Comparison of ENCODE assay signal across 19 cellular contexts in the genomic region with DNA sequence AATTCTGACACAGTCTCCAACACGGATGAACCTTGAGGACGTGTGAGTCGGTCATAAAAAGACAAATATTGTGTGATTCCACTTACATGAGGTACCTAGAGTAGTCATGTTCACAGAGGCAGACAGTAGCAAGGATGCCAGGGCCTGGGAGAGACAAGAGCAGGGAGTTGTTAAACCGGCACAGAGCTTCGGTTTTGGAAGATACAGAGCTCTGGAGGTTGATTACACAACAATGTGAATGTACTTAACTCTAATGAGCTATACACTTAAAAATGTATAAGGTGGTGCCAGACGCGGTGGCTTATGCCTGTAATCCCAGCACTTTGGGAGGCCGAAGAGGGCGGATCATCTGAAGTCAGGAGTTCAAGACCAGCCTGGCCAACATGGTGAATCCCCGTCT. TPM values are rescaled to one million over a fixed set of nuclear protein-coding genes. Genes with fewer than 3 reads are reported as not detected.
"Had no signal": no experiment of that assay in that cellular context is flagged by ENCODE, and none has a peak within 500 bp of the region (broad histone marks: within the 10 kb centered on the region; RNA-seq: fewer than 3 reads in every experiment).

No MANE protein-coding gene starts in this region.

- H3K4me2 ChIP-seq: hepatocyte, smooth muscle cell had no signal

- H3K36me3 ChIP-seq: pancreas, tibial nerve, upper lobe of right lung, vagina had no signal

- H3K4me3 ChIP-seq: hepatocyte, pancreas, smooth muscle cell, testis, tibial nerve, upper lobe of right lung, vagina had no signal

- H2AFZ ChIP-seq: hepatocyte had no signal

- H3K79me2 ChIP-seq: hepatocyte had no signal

- H3K9me3 ChIP-seq: pancreas, testis, tibial nerve, upper lobe of right lung, vagina had no signal

- DNase-seq: effector memory CD8-positive, alpha-beta T cell; erythroblast; foreskin melanocyte; head of caudate nucleus; kidney glomerular epithelial cell; natural killer cell; occipital lobe; pancreas; right cardiac atrium; stimulated activated CD4-positive, alpha-beta T cell treated with anti-CD3 and anti-CD28 coated beads, Interleukin-4, amount 100 ng/mL, for 1 hour; testis; upper lobe of right lung had no signal

- FAIRE-seq: colon, islet of Langerhans, pancreas had no signal

- H3K27me3 ChIP-seq: hepatocyte, pancreas, testis, tibial nerve, upper lobe of right lung, vagina had no signal

- H3K4me1 ChIP-seq: pancreas, testis, tibial nerve, upper lobe of right lung, vagina had no signal

- H3K27ac ChIP-seq: hepatocyte, pancreas, testis, tibial nerve, upper lobe of right lung, vagina had no signal

- ATAC-seq: effector memory CD8-positive, alpha-beta T cell; natural killer cell; pancreas; right cardiac atrium; stimulated activated memory B cell treated with anti-CD40 and anti-IgM and Interleukin-4, amounts not matched to agents 10 μg/mL and 1 μg/mL and 100 μg/mL, for 72 hours; upper lobe of right lung had no signal

RNA-seq across cellular contexts. Expression of gene NEK2, which starts 37.8 kb away (rescaled TPM):
- polyA plus RNA-seq: right cardiac atrium had no signal
